Comparison of ENCODE assay signal across 1 cellular context in the genomic region with DNA sequence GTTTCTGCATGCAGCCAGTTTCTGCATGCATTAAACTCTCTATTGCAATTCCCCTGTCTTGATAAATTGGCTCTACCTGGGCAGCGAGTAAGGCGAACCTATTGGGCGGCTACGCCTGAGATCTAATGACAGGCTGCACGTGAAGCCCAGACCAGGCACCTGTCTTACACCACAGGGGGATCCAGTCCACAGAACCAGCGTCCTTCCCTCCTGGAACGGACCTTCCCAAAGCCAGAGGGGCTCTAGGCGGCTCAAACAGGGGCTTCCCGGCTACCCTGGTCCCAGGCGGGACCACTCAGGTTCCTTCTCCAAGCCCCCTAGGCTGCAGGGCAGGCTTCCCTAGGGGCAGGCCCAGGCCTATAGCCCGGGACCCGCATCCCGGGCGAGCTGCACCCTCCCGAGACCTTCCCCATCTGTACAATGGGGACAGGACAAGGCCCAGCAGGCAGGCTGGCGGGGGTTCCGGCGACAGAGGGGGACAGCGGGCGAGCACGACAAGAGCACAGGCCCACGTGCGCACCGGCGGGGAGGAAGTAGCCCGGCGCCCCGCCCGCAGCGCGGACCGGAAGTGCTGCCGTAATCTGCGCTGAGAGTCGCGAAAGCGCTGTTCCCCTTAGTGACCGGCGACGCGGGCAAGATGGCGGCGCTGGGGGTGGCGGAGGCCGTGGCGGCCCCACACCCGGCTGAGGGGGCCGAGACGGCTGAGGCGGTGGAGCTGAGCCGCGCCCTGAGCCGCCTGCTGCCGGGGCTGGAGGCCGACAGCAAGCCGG.
TF ChIP-seq lines count a peak whose summit lies in the region.

Gene DNAAF5, plus strand, starts transcription at position 616 of the 770 bp plus-strand sequence. Its CDS starts 22 bp downstream, at position 638.

TF ChIP-seq in HepG2, 621 proteins besides CTCF, POLR2A, EP300 and RAD21 (continued from another document and continues in another):
- TF ChIP-seq ZBTB10 (CRISPR knock-in tag; IDR thresholded peaks at IDR 0.05; ENCODE audit: borderline replicate concordance) (no peak), RBAK (CRISPR knock-in tag; IDR thresholded peaks at IDR 0.05) (no peak), ZNF543 (CRISPR knock-in tag; IDR thresholded peaks at IDR 0.05) (peak; percentile 75; the same call in 1 of the 2 replicates), HES4 (CRISPR knock-in tag; IDR thresholded peaks at IDR 0.05; ENCODE audit: borderline replicate concordance) (no peak), ZNF235 (CRISPR knock-in tag; IDR thresholded peaks at IDR 0.05; ENCODE audit: borderline replicate concordance) (no peak; the same call in 1 of the 2 replicates), ZFYVE20 (CRISPR knock-in tag; IDR thresholded peaks at IDR 0.05; ENCODE audit: borderline replicate concordance, low read depth) (no peak), PHF21A (CRISPR knock-in tag; IDR thresholded peaks at IDR 0.05) (no peak), DZIP1 (CRISPR knock-in tag; IDR thresholded peaks at IDR 0.05) (no peak), ZNF747 (CRISPR knock-in tag; IDR thresholded peaks at IDR 0.05; ENCODE audit: borderline replicate concordance) (peak; percentile 61; the same call in 1 of the 2 replicates), ZNF788 (CRISPR knock-in tag; IDR thresholded peaks at IDR 0.05; ENCODE audit: borderline replicate concordance) (peak; percentile 92; the same call in 1 of the 2 replicates), ZNF75D (CRISPR knock-in tag; IDR thresholded peaks at IDR 0.05; ENCODE audit: borderline replicate concordance) (no peak), ZNF816 (CRISPR knock-in tag; IDR thresholded peaks at IDR 0.05; ENCODE audit: borderline replicate concordance) (peak; percentile 64; the same call in 1 of the 2 replicates), ZBTB4 (CRISPR knock-in tag; IDR thresholded peaks at IDR 0.05; ENCODE audit: borderline replicate concordance) (peak; percentile 70; the same call in 1 of the 2 replicates), ZZZ3 (CRISPR knock-in tag; IDR thresholded peaks at IDR 0.05; ENCODE audit: borderline replicate concordance) (peak; percentile 89; the same call in 1 of the 2 replicates), MLX (CRISPR knock-in tag; IDR thresholded peaks at IDR 0.05) (0 out of 2 replicates have a peak, but pooled peaks have one; percentile 55), ZSCAN9 (CRISPR knock-in tag; IDR thresholded peaks at IDR 0.05; ENCODE audit: borderline replicate concordance) (no peak), MTF1 (CRISPR knock-in tag; IDR thresholded peaks at IDR 0.05) (no peak), HNRNPH1 (optimal IDR thresholded peaks at IDR 0.05; ENCODE audit: low read depth, low read length) (no peak), GTF3A (CRISPR knock-in tag; conservative IDR thresholded peaks at IDR 0.05) (no peak; the same call in 1 of the 2 replicates)
- TF ChIP-seq, protein P1, sequence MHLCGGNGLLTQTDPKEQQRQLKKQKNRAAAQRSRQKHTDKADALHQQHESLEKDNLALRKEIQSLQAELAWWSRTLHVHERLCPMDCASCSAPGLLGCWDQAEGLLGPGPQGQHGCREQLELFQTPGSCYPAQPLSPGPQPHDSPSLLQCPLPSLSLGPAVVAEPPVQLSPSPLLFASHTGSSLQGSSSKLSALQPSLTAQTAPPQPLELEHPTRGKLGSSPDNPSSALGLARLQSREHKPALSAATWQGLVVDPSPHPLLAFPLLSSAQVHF (CRISPR knock-in tag; IDR thresholded peaks at IDR 0.05), result no peak
- TF ChIP-seq, protein P2, sequence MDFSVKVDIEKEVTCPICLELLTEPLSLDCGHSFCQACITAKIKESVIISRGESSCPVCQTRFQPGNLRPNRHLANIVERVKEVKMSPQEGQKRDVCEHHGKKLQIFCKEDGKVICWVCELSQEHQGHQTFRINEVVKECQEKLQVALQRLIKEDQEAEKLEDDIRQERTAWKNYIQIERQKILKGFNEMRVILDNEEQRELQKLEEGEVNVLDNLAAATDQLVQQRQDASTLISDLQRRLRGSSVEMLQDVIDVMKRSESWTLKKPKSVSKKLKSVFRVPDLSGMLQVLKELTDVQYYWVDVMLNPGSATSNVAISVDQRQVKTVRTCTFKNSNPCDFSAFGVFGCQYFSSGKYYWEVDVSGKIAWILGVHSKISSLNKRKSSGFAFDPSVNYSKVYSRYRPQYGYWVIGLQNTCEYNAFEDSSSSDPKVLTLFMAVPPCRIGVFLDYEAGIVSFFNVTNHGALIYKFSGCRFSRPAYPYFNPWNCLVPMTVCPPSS (IDR thresholded peaks at IDR 0.05), result no peak
- TF ChIP-seq, protein P3, sequence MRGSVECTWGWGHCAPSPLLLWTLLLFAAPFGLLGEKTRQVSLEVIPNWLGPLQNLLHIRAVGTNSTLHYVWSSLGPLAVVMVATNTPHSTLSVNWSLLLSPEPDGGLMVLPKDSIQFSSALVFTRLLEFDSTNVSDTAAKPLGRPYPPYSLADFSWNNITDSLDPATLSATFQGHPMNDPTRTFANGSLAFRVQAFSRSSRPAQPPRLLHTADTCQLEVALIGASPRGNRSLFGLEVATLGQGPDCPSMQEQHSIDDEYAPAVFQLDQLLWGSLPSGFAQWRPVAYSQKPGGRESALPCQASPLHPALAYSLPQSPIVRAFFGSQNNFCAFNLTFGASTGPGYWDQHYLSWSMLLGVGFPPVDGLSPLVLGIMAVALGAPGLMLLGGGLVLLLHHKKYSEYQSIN (CRISPR knock-in tag; IDR thresholded peaks at IDR 0.05; ENCODE audit: borderline replicate concordance), result no peak
- TF ChIP-seq, protein P4, sequence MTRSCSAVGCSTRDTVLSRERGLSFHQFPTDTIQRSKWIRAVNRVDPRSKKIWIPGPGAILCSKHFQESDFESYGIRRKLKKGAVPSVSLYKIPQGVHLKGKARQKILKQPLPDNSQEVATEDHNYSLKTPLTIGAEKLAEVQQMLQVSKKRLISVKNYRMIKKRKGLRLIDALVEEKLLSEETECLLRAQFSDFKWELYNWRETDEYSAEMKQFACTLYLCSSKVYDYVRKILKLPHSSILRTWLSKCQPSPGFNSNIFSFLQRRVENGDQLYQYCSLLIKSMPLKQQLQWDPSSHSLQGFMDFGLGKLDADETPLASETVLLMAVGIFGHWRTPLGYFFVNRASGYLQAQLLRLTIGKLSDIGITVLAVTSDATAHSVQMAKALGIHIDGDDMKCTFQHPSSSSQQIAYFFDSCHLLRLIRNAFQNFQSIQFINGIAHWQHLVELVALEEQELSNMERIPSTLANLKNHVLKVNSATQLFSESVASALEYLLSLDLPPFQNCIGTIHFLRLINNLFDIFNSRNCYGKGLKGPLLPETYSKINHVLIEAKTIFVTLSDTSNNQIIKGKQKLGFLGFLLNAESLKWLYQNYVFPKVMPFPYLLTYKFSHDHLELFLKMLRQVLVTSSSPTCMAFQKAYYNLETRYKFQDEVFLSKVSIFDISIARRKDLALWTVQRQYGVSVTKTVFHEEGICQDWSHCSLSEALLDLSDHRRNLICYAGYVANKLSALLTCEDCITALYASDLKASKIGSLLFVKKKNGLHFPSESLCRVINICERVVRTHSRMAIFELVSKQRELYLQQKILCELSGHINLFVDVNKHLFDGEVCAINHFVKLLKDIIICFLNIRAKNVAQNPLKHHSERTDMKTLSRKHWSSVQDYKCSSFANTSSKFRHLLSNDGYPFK (CRISPR knock-in tag; IDR thresholded peaks at IDR 0.05; ENCODE audit: borderline replicate concordance), result peak; percentile 83
- TF ChIP-seq, protein P5, sequence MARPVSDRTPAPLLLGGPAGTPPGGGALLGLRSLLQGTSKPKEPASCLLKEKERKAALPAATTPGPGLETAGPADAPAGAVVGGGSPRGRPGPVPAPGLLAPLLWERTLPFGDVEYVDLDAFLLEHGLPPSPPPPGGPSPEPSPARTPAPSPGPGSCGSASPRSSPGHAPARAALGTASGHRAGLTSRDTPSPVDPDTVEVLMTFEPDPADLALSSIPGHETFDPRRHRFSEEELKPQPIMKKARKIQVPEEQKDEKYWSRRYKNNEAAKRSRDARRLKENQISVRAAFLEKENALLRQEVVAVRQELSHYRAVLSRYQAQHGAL (CRISPR knock-in tag; IDR thresholded peaks at IDR 0.05; ENCODE audit: not compliant biosample characterization), result no peak
- TF ChIP-seq, protein P6, sequence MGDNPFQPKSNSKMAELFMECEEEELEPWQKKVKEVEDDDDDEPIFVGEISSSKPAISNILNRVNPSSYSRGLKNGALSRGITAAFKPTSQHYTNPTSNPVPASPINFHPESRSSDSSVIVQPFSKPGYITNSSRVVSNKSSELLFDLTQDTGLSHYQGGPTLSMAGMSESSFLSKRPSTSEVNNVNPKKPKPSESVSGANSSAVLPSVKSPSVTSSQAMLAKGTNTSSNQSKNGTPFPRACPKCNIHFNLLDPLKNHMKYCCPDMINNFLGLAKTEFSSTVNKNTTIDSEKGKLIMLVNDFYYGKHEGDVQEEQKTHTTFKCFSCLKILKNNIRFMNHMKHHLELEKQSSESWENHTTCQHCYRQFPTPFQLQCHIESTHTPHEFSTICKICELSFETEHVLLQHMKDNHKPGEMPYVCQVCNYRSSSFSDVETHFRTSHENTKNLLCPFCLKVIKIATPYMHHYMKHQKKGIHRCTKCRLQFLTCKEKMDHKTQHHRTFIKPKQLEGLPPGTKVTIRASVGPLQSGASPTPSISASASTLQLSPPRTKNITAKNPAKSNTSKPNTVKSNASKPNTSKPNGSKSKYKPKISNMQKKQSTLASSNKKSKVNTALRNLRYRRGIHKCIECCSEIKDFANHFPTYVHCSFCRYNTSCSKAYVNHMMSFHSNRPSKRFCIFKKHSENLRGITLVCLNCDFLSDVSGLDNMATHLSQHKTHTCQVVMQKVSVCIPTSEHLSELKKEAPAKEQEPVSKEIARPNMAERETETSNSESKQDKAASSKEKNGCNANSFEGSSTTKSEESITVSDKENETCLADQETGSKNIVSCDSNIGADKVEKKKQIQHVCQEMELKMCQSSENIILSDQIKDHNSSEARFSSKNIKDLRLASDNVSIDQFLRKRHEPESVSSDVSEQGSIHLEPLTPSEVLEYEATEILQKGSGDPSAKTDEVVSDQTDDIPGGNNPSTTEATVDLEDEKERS (CRISPR knock-in tag; IDR thresholded peaks at IDR 0.05), result peak; percentile 72
- TF ChIP-seq, protein P7, sequence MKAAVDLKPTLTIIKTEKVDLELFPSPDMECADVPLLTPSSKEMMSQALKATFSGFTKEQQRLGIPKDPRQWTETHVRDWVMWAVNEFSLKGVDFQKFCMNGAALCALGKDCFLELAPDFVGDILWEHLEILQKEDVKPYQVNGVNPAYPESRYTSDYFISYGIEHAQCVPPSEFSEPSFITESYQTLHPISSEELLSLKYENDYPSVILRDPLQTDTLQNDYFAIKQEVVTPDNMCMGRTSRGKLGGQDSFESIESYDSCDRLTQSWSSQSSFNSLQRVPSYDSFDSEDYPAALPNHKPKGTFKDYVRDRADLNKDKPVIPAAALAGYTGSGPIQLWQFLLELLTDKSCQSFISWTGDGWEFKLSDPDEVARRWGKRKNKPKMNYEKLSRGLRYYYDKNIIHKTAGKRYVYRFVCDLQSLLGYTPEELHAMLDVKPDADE (CRISPR knock-in tag; IDR thresholded peaks at IDR 0.05), result no peak; the same call in 1 of the 2 replicates
